Comparison of ENCODE assay signal across 1 cellular context in genomic region chr13:95160112-95160906, GRCh38.
TF ChIP-seq lines count a peak whose summit lies in the region.

No MANE protein-coding gene starts in this region.

TF ChIP-seq in HepG2, 621 proteins besides CTCF, POLR2A, EP300 and RAD21 (continued from another document and continues in another):
- TF ChIP-seq, protein P1, sequence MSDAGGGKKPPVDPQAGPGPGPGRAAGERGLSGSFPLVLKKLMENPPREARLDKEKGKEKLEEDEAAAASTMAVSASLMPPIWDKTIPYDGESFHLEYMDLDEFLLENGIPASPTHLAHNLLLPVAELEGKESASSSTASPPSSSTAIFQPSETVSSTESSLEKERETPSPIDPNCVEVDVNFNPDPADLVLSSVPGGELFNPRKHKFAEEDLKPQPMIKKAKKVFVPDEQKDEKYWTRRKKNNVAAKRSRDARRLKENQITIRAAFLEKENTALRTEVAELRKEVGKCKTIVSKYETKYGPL (CRISPR knock-in tag; IDR thresholded peaks at IDR 0.05), result no peak
- TF ChIP-seq FOXA3 (CRISPR knock-in tag; IDR thresholded peaks at IDR 0.05) (peak; percentile 97), REPIN1 (CRISPR knock-in tag; IDR thresholded peaks at IDR 0.05; ENCODE audit: borderline replicate concordance, low read depth) (no peak), ZSCAN29 (CRISPR knock-in tag; conservative IDR thresholded peaks at IDR 0.05) (0 out of 2 replicates have a peak, but pooled peaks have one; percentile 28), ZNF34 (CRISPR knock-in tag; IDR thresholded peaks at IDR 0.05; ENCODE audit: borderline replicate concordance) (no peak), JARID2 (CRISPR knock-in tag; IDR thresholded peaks at IDR 0.05; ENCODE audit: insufficient replicate concordance) (no peak), NFIC (IDR thresholded peaks at IDR 0.05; ENCODE audit: low read length) (peak; percentile 65; the same call in 1 of the 2 replicates), ZSCAN21 (CRISPR knock-in tag; IDR thresholded peaks at IDR 0.05; ENCODE audit: borderline replicate concordance) (no peak), ZNF326 (CRISPR knock-in tag; IDR thresholded peaks at IDR 0.05; ENCODE audit: borderline replicate concordance) (no peak), SETDB1 (CRISPR knock-in tag; IDR thresholded peaks at IDR 0.05; ENCODE audit: borderline replicate concordance) (no peak), HOMEZ (CRISPR knock-in tag; IDR thresholded peaks at IDR 0.05; ENCODE audit: low read depth) (no peak), ZBTB1 (CRISPR knock-in tag; IDR thresholded peaks at IDR 0.05; ENCODE audit: borderline replicate concordance) (no peak), FOXK1 (CRISPR knock-in tag; IDR thresholded peaks at IDR 0.05; ENCODE audit: borderline replicate concordance, low read depth) (peak; percentile 54; the same call in 1 of the 2 replicates), IRX3 (CRISPR knock-in tag; IDR thresholded peaks at IDR 0.05; ENCODE audit: borderline replicate concordance, low read depth) (no peak), ZKSCAN1 (IDR thresholded peaks at IDR 0.05; ENCODE audit: low read length) (no peak), TARDBP (CRISPR knock-in tag; IDR thresholded peaks at IDR 0.05) (peak; percentile 49; the same call in 1 of the 2 replicates), ASH2L (IDR thresholded peaks at IDR 0.05; ENCODE audit: insufficient read length, low read depth, low read length) (peak; percentile 53), FOXO1 (CRISPR knock-in tag; IDR thresholded peaks at IDR 0.05) (peak; percentile 72; the same call in 1 of the 2 replicates), ZNF589 (CRISPR knock-in tag; conservative IDR thresholded peaks at IDR 0.05) (no peak), EZH2 (conservative IDR thresholded peaks at IDR 0.05; ENCODE audit: low read depth, low read length) (no peak), ZFP36 (IDR thresholded peaks at IDR 0.05; ENCODE audit: borderline replicate concordance, low read depth, low read length, partially characterized antibody) (no peak), TFE3 (CRISPR knock-in tag; IDR thresholded peaks at IDR 0.05) (0 out of 2 replicates have a peak, but pooled peaks have one; percentile 48), HDAC1 (CRISPR knock-in tag; IDR thresholded peaks at IDR 0.05) (no peak), SMC3 (IDR thresholded peaks at IDR 0.05; ENCODE audit: low read length) (0 out of 2 replicates have a peak, but pooled peaks have one; percentile 8), ZNF816 (CRISPR knock-in tag; IDR thresholded peaks at IDR 0.05; ENCODE audit: borderline replicate concordance) (no peak), HCFC1 (IDR thresholded peaks at IDR 0.05; ENCODE audit: low read depth, low read length) (no peak), TBX2 (CRISPR knock-in tag; IDR thresholded peaks at IDR 0.05; ENCODE audit: borderline replicate concordance) (peak; percentile 15; the same call in 1 of the 2 replicates), ZC3H4 (CRISPR knock-in tag; IDR thresholded peaks at IDR 0.05; ENCODE audit: borderline replicate concordance) (no peak), PAWR (CRISPR knock-in tag; IDR thresholded peaks at IDR 0.05; ENCODE audit: borderline replicate concordance) (no peak), CBX2 (IDR thresholded peaks at IDR 0.05; ENCODE audit: low read depth, low read length) (no peak), CBX2 (CRISPR knock-in tag; IDR thresholded peaks at IDR 0.05; ENCODE audit: low read depth) (no peak), GATAD2A (CRISPR knock-in tag; IDR thresholded peaks at IDR 0.05) (peak; percentile 81), ELF1 (CRISPR knock-in tag; IDR thresholded peaks at IDR 0.05) (no peak), DDIT3 (CRISPR knock-in tag; IDR thresholded peaks at IDR 0.05) (no peak), MEIS1 (CRISPR knock-in tag; IDR thresholded peaks at IDR 0.05; ENCODE audit: borderline replicate concordance) (no peak), ZNF367 (CRISPR knock-in tag; IDR thresholded peaks at IDR 0.05; ENCODE audit: borderline replicate concordance) (no peak), ZNF644 (CRISPR knock-in tag; IDR thresholded peaks at IDR 0.05; ENCODE audit: low read depth) (no peak), ZNF460 (CRISPR knock-in tag; IDR thresholded peaks at IDR 0.05; ENCODE audit: borderline replicate concordance) (no peak), PAF1 (CRISPR knock-in tag; IDR thresholded peaks at IDR 0.05) (no peak), BCL6 (CRISPR knock-in tag; IDR thresholded peaks at IDR 0.05) (peak; percentile 65), DPF2 (CRISPR knock-in tag; IDR thresholded peaks at IDR 0.05; ENCODE audit: borderline replicate concordance, low read depth) (peak; percentile 70), ZFY (CRISPR knock-in tag; IDR thresholded peaks at IDR 0.05) (no peak), ZNF713 (CRISPR knock-in tag; IDR thresholded peaks at IDR 0.05) (no peak), THRA (CRISPR knock-in tag; IDR thresholded peaks at IDR 0.05; ENCODE audit: borderline replicate concordance) (no peak), CBX1 (IDR thresholded peaks at IDR 0.05; ENCODE audit: low read depth) (no peak), ARID3A (IDR thresholded peaks at IDR 0.05; ENCODE audit: low read depth, low read length) (peak; percentile 86; the same call in 1 of the 2 replicates), TCF7 (IDR thresholded peaks at IDR 0.05; ENCODE audit: low read depth) (peak; percentile 64), DR1 (CRISPR knock-in tag; IDR thresholded peaks at IDR 0.05) (no peak), CAMTA2 (CRISPR knock-in tag; IDR thresholded peaks at IDR 0.05; ENCODE audit: borderline replicate concordance) (no peak), ZNF761 (CRISPR knock-in tag; conservative IDR thresholded peaks at IDR 0.05) (0 out of 2 replicates have a peak, but pooled peaks have one; percentile 46), ZNF883 (CRISPR knock-in tag; IDR thresholded peaks at IDR 0.05; ENCODE audit: not compliant biosample characterization) (no peak), ATF5 (CRISPR knock-in tag; IDR thresholded peaks at IDR 0.05; ENCODE audit: low read depth) (no peak), PCBP2 (optimal IDR thresholded peaks at IDR 0.05; ENCODE audit: low read depth, low read length, poor library complexity, severe bottlenecking) (no peak), ZNF501 (CRISPR knock-in tag; IDR thresholded peaks at IDR 0.05) (no peak)
- TF ChIP-seq, protein P2, sequence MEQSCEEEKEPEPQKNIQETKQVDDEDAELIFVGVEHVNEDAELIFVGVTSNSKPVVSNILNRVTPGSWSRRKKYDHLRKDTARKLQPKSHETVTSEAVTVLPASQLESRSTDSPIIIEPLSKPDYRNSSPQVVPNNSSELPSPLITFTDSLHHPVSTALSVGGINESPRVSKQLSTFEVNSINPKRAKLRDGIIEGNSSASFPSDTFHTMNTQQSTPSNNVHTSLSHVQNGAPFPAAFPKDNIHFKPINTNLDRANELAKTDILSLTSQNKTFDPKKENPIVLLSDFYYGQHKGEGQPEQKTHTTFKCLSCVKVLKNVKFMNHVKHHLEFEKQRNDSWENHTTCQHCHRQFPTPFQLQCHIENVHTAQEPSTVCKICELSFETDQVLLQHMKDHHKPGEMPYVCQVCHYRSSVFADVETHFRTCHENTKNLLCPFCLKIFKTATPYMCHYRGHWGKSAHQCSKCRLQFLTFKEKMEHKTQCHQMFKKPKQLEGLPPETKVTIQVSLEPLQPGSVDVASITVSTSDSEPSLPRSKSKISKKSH (CRISPR knock-in tag; IDR thresholded peaks at IDR 0.05; ENCODE audit: borderline replicate concordance), result no peak
- TF ChIP-seq, protein P3, sequence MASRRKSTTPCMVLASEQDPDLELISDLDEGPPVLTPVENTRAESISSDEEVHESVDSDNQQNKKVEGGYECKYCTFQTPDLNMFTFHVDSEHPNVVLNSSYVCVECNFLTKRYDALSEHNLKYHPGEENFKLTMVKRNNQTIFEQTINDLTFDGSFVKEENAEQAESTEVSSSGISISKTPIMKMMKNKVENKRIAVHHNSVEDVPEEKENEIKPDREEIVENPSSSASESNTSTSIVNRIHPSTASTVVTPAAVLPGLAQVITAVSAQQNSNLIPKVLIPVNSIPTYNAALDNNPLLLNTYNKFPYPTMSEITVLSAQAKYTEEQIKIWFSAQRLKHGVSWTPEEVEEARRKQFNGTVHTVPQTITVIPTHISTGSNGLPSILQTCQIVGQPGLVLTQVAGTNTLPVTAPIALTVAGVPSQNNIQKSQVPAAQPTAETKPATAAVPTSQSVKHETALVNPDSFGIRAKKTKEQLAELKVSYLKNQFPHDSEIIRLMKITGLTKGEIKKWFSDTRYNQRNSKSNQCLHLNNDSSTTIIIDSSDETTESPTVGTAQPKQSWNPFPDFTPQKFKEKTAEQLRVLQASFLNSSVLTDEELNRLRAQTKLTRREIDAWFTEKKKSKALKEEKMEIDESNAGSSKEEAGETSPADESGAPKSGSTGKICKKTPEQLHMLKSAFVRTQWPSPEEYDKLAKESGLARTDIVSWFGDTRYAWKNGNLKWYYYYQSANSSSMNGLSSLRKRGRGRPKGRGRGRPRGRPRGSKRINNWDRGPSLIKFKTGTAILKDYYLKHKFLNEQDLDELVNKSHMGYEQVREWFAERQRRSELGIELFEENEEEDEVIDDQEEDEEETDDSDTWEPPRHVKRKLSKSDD (CRISPR knock-in tag; IDR thresholded peaks at IDR 0.05; ENCODE audit: low read depth), result no peak
- TF ChIP-seq, protein P4, sequence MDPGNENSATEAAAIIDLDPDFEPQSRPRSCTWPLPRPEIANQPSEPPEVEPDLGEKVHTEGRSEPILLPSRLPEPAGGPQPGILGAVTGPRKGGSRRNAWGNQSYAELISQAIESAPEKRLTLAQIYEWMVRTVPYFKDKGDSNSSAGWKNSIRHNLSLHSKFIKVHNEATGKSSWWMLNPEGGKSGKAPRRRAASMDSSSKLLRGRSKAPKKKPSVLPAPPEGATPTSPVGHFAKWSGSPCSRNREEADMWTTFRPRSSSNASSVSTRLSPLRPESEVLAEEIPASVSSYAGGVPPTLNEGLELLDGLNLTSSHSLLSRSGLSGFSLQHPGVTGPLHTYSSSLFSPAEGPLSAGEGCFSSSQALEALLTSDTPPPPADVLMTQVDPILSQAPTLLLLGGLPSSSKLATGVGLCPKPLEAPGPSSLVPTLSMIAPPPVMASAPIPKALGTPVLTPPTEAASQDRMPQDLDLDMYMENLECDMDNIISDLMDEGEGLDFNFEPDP (CRISPR knock-in tag; conservative IDR thresholded peaks at IDR 0.05), result no peak
